In the genomic region with DNA sequence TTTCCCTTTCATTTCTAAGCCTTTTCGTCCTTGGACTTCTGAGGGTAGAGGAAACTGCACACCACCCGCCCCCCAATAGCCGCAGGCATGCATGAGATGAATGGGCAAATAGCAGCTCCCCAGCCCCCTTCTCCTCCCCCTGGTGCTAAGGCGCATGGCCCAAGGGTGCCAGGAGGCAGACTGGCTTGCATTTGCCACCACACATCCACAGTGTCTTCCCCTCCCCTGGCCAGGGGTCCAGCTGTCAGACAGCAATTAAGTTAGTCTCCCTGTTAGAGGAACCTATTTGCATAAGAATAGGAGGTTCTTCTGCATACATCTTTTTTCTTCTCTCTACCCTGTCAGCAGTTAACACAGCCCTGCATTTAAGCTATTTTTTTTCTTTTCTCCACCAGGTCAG, we compare ENCODE assay signal across 20 cellular contexts.
"Had no signal": no experiment of that assay in that cellular context is flagged by ENCODE, and none has a peak within 500 bp of the region (broad histone marks: within the 10 kb centered on the region; RNA-seq: fewer than 3 reads in every experiment).

No MANE protein-coding gene starts in this region.

- H3K27ac Mint-ChIP-seq: activated B cell treated with CpG ODN at 0.5 μM for 24 hours; activated CD4-positive, alpha-beta T cell treated with anti-CD3 and anti-CD28 coated beads, Interleukin-2, amount 10 ng/mL, durations not matched to agents 7 days and 5 days; activated naive CD4-positive, alpha-beta T cell treated with anti-CD3 and anti-CD28 coated beads, Interleukin-2, amount 10 ng/mL, durations not matched to agents 7 days and 5 days; activated T-helper 17 cell treated with anti-CD3 and anti-CD28 coated beads, Interleukin-2, amount 50 U/mL, for 72 hours; dendritic cell treated with granulocyte-macrophage colony-stimulating factor and Interleukin-4, amounts not matched to agents 40 ng/mL and 50 ng/mL, for 4 days; effector memory CD8-positive, alpha-beta T cell; naive thymus-derived CD4-positive, alpha-beta T cell; stimulated activated effector memory CD8-positive, alpha-beta T cell treated with anti-CD3 and anti-CD28 coated beads, Interleukin-12 subunit alpha, Interleukin-12 subunit beta, amount 100 ng/mL, for 72 hours had no signal

- H3K9me3 ChIP-seq: adrenal gland, body of pancreas, thyroid gland, vagina had no signal

- ATAC-seq: activated T-helper 17 cell treated with anti-CD3 and anti-CD28 coated beads, Interleukin-2, amount 50 U/mL, for 72 hours; body of pancreas; effector memory CD8-positive, alpha-beta T cell; left colon; naive thymus-derived CD4-positive, alpha-beta T cell; right cardiac atrium; stimulated activated effector memory CD8-positive, alpha-beta T cell treated with anti-CD3 and anti-CD28 coated beads, Interleukin-12 subunit alpha, Interleukin-12 subunit beta, amount 100 ng/mL, for 72 hours had no signal

- H3K36me3 ChIP-seq: adrenal gland, thyroid gland, vagina had no signal

- H3K4me3 Mint-ChIP-seq: activated B cell treated with CpG ODN at 0.5 μM for 24 hours; activated CD4-positive, alpha-beta T cell treated with anti-CD3 and anti-CD28 coated beads, Interleukin-2, amount 10 ng/mL, durations not matched to agents 7 days and 5 days; activated naive CD4-positive, alpha-beta T cell treated with anti-CD3 and anti-CD28 coated beads, Interleukin-2, amount 10 ng/mL, durations not matched to agents 7 days and 5 days; activated T-helper 17 cell treated with anti-CD3 and anti-CD28 coated beads, Interleukin-2, amount 50 U/mL, for 72 hours; central memory CD8-positive, alpha-beta T cell; dendritic cell treated with granulocyte-macrophage colony-stimulating factor and Interleukin-4, amounts not matched to agents 40 ng/mL and 50 ng/mL, for 4 days; effector memory CD8-positive, alpha-beta T cell; naive thymus-derived CD4-positive, alpha-beta T cell; stimulated activated effector memory CD8-positive, alpha-beta T cell treated with anti-CD3 and anti-CD28 coated beads, Interleukin-12 subunit alpha, Interleukin-12 subunit beta, amount 100 ng/mL, for 72 hours had no signal

- H3K27me3 ChIP-seq: adrenal gland, body of pancreas, thyroid gland, vagina had no signal

- H3K4me1 ChIP-seq: adrenal gland, body of pancreas, thyroid gland, vagina had no signal

- H3K4me1 Mint-ChIP-seq: activated B cell treated with CpG ODN at 0.5 μM for 24 hours; activated CD4-positive, alpha-beta T cell treated with anti-CD3 and anti-CD28 coated beads, Interleukin-2, amount 10 ng/mL, durations not matched to agents 7 days and 5 days; activated naive CD4-positive, alpha-beta T cell treated with anti-CD3 and anti-CD28 coated beads, Interleukin-2, amount 10 ng/mL, durations not matched to agents 7 days and 5 days; activated T-helper 17 cell treated with anti-CD3 and anti-CD28 coated beads, Interleukin-2, amount 50 U/mL, for 72 hours; central memory CD8-positive, alpha-beta T cell; naive thymus-derived CD4-positive, alpha-beta T cell; stimulated activated effector memory CD8-positive, alpha-beta T cell treated with anti-CD3 and anti-CD28 coated beads, Interleukin-12 subunit alpha, Interleukin-12 subunit beta, amount 100 ng/mL, for 72 hours had no signal

- H3K4me3 ChIP-seq: adrenal gland, body of pancreas, lung, smooth muscle cell, thyroid gland, vagina had no signal

- H3K9me3 Mint-ChIP-seq: activated B cell treated with CpG ODN at 0.5 μM for 24 hours; activated CD4-positive, alpha-beta T cell treated with anti-CD3 and anti-CD28 coated beads, Interleukin-2, amount 10 ng/mL, durations not matched to agents 7 days and 5 days; activated T-helper 17 cell treated with anti-CD3 and anti-CD28 coated beads, Interleukin-2, amount 50 U/mL, for 72 hours; central memory CD8-positive, alpha-beta T cell; dendritic cell treated with granulocyte-macrophage colony-stimulating factor and Interleukin-4, amounts not matched to agents 40 ng/mL and 50 ng/mL, for 4 days; effector memory CD8-positive, alpha-beta T cell; stimulated activated effector memory CD8-positive, alpha-beta T cell treated with anti-CD3 and anti-CD28 coated beads, Interleukin-12 subunit alpha, Interleukin-12 subunit beta, amount 100 ng/mL, for 72 hours had no signal

- DNase-seq: activated B cell treated with CpG ODN at 0.5 μM for 24 hours; activated CD4-positive, alpha-beta T cell treated with anti-CD3 and anti-CD28 coated beads, Interleukin-2, amount 10 ng/mL, durations not matched to agents 7 days and 5 days; activated CD8-positive, alpha-beta memory T cell treated with anti-CD3 and anti-CD28 coated beads for 24 hours; activated naive CD4-positive, alpha-beta T cell treated with anti-CD3 and anti-CD28 coated beads, Interleukin-2, amount 10 ng/mL, durations not matched to agents 7 days and 5 days; adrenal gland; body of pancreas; effector memory CD8-positive, alpha-beta T cell; hippocampal formation; left colon; naive thymus-derived CD4-positive, alpha-beta T cell; posterior cingulate gyrus; right cardiac atrium; thyroid gland had no signal

- H3K27ac ChIP-seq: adrenal gland, body of pancreas, thyroid gland, vagina had no signal

- H3K36me3 Mint-ChIP-seq: activated naive CD4-positive, alpha-beta T cell treated with anti-CD3 and anti-CD28 coated beads, Interleukin-2, amount 10 ng/mL, durations not matched to agents 7 days and 5 days; naive thymus-derived CD4-positive, alpha-beta T cell; stimulated activated effector memory CD8-positive, alpha-beta T cell treated with anti-CD3 and anti-CD28 coated beads, Interleukin-12 subunit alpha, Interleukin-12 subunit beta, amount 100 ng/mL, for 72 hours had no signal
